Comparison of ENCODE assay signal across 22 cellular contexts in genomic region chr7:95547949-95548348, GRCh38. TPM values are rescaled to one million over a fixed set of nuclear protein-coding genes. Genes with fewer than 3 reads are reported as not detected.
DNase-seq lines count a peak whose midpoint lies in the region; ATAC-seq, FAIRE-seq and TF ChIP-seq lines count a peak whose summit lies in the region.
"Had no signal": no experiment of that assay in that cellular context is flagged by ENCODE, and none has a peak within 500 bp of the region (broad histone marks: within the 10 kb centered on the region; RNA-seq: fewer than 3 reads in every experiment).

No MANE protein-coding gene starts in this region.

- WGBS in A549 (ENCODE audit: missing lambda C conversion rate): 65% methylated on average over 2 of the region's 2 CpGs

- TF ChIP-seq CTCF in A549 (IDR thresholded peaks at IDR 0.05): no peak

- no peak for TF ChIP-seq RAD21 in A549 (conservative IDR thresholded peaks at IDR 0.05 in 1 of 2, IDR thresholded peaks at IDR 0.05 in 1 of 2)

- ATAC-seq in A549 (no peak), HG02759 (IDR thresholded peaks at IDR 0.05; ENCODE audit: unreplicated experiment) (no peak)

- DNase-seq in A549 (ENCODE audit: low read depth in 1 of 2, low spot score in 1 of 2) (no peak), caudate nucleus (lab: John Stamatoyannopoulos, UW) (no peak), medulla oblongata (ENCODE audit: extremely low spot score) (peak; percentile 40), superior temporal gyrus (ENCODE audit: extremely low spot score) (peak; percentile 51), dedifferentiated amniotic fluid mesenchymal stem cell (ENCODE audit: extremely low spot score) (no peak), GM03348 (ENCODE audit: low spot score) (no peak), SIG-M5 (lab: John Stamatoyannopoulos, UW) (no peak)
- DNase-seq: activated CD4-positive, alpha-beta T cell treated with anti-CD3 and anti-CD28 coated beads, Interleukin-2, amount 50 U/mL, for 1 hour; activated effector memory CD4-positive, alpha-beta T cell treated with anti-CD3 and anti-CD28 coated beads, Interleukin-2, amount 50 U/mL, for 16 hours; DMS79; H7; hippocampal formation; islet precursor cell; NCI-H146; NCI-H2171 treated with DMSO at 0.1 percent for 48 hours; NCI-H526 treated with DMSO at 0.1 percent for 48 hours; SHP77 had no signal

- POLR2A ChIA-PET in A549 (lab: Yijun Ruan, JAX): no interaction called here

- no peak for TF ChIP-seq POLR2A in A549 (IDR thresholded peaks at IDR 0.05; ENCODE audit: low read length)

- no peak for TF ChIP-seq EP300 in A549 (IDR thresholded peaks at IDR 0.05)

- H3K4me3 ChIP-seq in A549: no peak overlapping the region

- H3K4me2 ChIP-seq in A549: no peak overlapping the region

- no peaks in the 10 kb centered on the region for H3K9me3 ChIP-seq in A549

- CTCF ChIA-PET in A549 (lab: Yijun Ruan, JAX): no interaction called here

- H3K27ac ChIP-seq in A549 (peak overlapping the region; percentile 29; a peak in 1 of 6 replicates), caudate nucleus (ENCODE audit: low read depth, low read length) (peak overlapping the region; percentile 78)
- H3K27ac ChIP-seq: HL-60 had no signal

- H3K4me1 ChIP-seq in A549: peaks cover 29% of the 10 kb centered on the region

- peak; percentile 79 for FAIRE-seq in A549 (lab: Jason Lieb, UNC)
- FAIRE-seq: endometrium, urothelium cell line had no signal

TF ChIP-seq in A549, 52 proteins besides CTCF, POLR2A, EP300 and RAD21:
- TF ChIP-seq GATA3 (IDR thresholded peaks at IDR 0.05; ENCODE audit: borderline replicate concordance) (no peak), NFE2L2 (conservative IDR thresholded peaks at IDR 0.05; ENCODE audit: low read length) (no peak), ESRRA (IDR thresholded peaks at IDR 0.05; ENCODE audit: borderline replicate concordance, low read length) (no peak)

RNA-seq across cellular contexts. Expression of gene PDK4, which starts 48.4 kb away (rescaled TPM):
- polyA plus RNA-seq in A549 (2011; rRNA removed) (21.9 and 26.1 TPM in 2 replicates), A549 (2017; fragmentation: RNase III; extraction: RNeasy Plus Mini Kit Qiagen cat#74134 plus additional on column Dnase treatment) (5.5 to 8.6 TPM (median 6.5 TPM) in 3 replicates)
- 2.4 and 3.0 TPM in 2 replicates for polyA plus RNA-seq in A549 (2012; cell fraction: cytosol; rRNA removed)
- 4.0 and 6.2 TPM in 2 replicates for polyA plus RNA-seq in A549 (2012; cell fraction: nucleus; rRNA removed)
- polyA minus RNA-seq in A549 (2011; rRNA and poly(A)+ RNA removed): 13.2 and 14.7 TPM in 2 replicates
- polyA plus RNA-seq: IgD-negative memory B cell had no signal

Comparison
In these comparisons a context has a peak if more than half of its experiments do, and no peak if none do; other contexts are left out.
1. DNase-seq: peak in medulla oblongata (single experiment) and superior temporal gyrus (single experiment); none in A549 (0 of 2), caudate nucleus (0 of 61), dedifferentiated amniotic fluid mesenchymal stem cell (single experiment), GM03348 (single experiment) and SIG-M5 (single experiment).